Comparison of ENCODE assay signal across 12 cellular contexts in the genomic region with DNA sequence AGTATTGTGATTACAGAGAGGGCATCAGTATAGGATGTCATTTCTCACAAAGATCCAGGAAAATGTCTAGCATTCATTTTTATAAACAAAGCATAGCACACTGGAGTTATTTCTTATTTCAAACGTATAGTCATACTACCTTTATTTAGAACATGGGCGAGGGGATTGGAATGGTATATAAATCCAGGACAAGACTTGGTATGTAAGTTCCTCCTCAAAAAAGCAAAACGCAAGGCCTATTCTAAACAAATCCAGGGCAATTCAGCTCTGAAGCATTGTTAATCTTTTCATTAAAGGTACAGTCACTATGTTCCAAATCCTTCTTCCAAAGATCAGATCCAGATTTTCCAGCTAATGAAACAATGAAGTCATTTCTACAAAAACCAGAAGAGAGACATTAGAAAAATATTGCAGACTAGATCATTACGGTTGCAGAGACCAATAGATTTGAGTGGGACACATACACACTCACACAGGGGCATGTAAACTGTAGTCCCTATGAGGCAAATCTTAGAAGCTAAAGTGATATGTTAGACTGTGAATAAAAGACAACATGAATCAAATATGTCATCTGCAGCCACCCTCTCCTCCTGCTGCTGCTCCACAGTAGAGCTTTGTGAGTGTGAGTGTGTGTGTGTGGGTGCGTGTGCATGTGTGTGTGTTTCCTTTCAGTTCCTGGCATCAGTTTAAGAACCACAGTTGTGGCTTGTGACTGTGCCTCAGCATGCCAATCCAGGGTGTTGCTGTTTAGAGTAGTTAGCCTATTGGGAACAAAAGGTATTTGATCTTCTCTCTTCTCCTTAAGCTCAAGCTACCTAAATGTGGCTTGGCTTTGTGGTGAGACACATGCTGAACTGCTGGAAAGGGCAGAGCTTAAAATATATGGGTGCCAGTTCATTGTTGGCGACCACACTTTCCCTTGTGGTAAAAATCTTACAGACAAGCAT.
A peak's percentile ranks its signal among the peaks of the same experiment; 100 is the strongest.
DNase-seq lines count a peak whose midpoint lies in the region; FAIRE-seq and TF ChIP-seq lines count a peak whose summit lies in the region.
"Had no signal": no experiment of that assay in that cellular context is flagged by ENCODE, and none has a peak within 500 bp of the region (broad histone marks: within the 10 kb centered on the region; RNA-seq: fewer than 3 reads in every experiment).

No MANE protein-coding gene starts in this region.

- H2AK5ac ChIP-seq in trophoblast cell (ENCODE audit: low read length), result no peak overlapping the region

- H2AFZ ChIP-seq in trophoblast cell (ENCODE audit: insufficient read depth, low read length, poor library complexity), result no peak overlapping the region
- H2AFZ ChIP-seq: parathyroid adenoma, PC-9 had no signal

- H3K27me3 ChIP-seq in bronchial epithelial cell (ENCODE audit: control insufficient read depth, insufficient read depth, low read length), result no peaks in the 10 kb centered on the region
- H3K27me3 ChIP-seq in tibial artery, result no peaks in the 10 kb centered on the region
- no peaks in the 10 kb centered on the region for H3K27me3 ChIP-seq in trophoblast cell (ENCODE audit: insufficient read depth, low read length)
- H3K27me3 ChIP-seq in small intestine (ENCODE audit: control insufficient read depth in 2 of 2, insufficient read depth in 2 of 2, low read length in 2 of 2), result no peaks in the 10 kb centered on the region
- H3K27me3 ChIP-seq: left lung had no signal

- no peak overlapping the region for H3K4ac ChIP-seq in trophoblast cell (ENCODE audit: low read depth, low read length)

- peak; percentile 76 for DNase-seq in Jurkat, Clone E6-1 (ENCODE audit: low read depth, low spot score)
- peak; percentile 12 for DNase-seq in bronchial epithelial cell (ENCODE audit: low read depth)
- peak; percentile 31 for DNase-seq in kidney tubule cell (ENCODE audit: low spot score)
- DNase-seq in tibial artery, result no peak
- DNase-seq in trophoblast cell, result no peak
- DNase-seq in D341Med (ENCODE audit: low spot score), result no peak
- DNase-seq in small intestine, result no peak
- no peak for DNase-seq in activated CD8-positive, alpha-beta memory T cell treated with anti-CD3 and anti-CD28 coated beads for 24 hours
- DNase-seq: left lung, PC-9 had no signal

- no peak overlapping the region for H3K4me2 ChIP-seq in trophoblast cell (ENCODE audit: low read length)
- H3K4me2 ChIP-seq: PC-9 had no signal

- H4K8ac ChIP-seq in trophoblast cell (ENCODE audit: low read depth, low read length), result no peak overlapping the region

- intact Hi-C loops in tibial artery (cut with DNase I; ENCODE audit: low total_unique reads), result no loop called here

- no peak overlapping the region for H3K9ac ChIP-seq in trophoblast cell (ENCODE audit: low read length)
- H3K9ac ChIP-seq: parathyroid adenoma had no signal

- no peak overlapping the region for H3K23ac ChIP-seq in trophoblast cell (ENCODE audit: low read length)

- H3K9me3 ChIP-seq in tibial artery (no peaks in the 10 kb centered on the region), trophoblast cell (ENCODE audit: insufficient read depth, low read depth, low read length) (no peaks in the 10 kb centered on the region), small intestine (ENCODE audit: control insufficient read depth, low read depth) (no peaks in the 10 kb centered on the region)
- H3K9me3 ChIP-seq: left lung had no signal

- H3K14ac ChIP-seq in trophoblast cell (ENCODE audit: low read length), result no peak overlapping the region

- H2BK12ac ChIP-seq in trophoblast cell (ENCODE audit: low read length), result no peak overlapping the region

- TF ChIP-seq CTCF in bronchial epithelial cell (IDR thresholded peaks at IDR 0.05; ENCODE audit: insufficient read depth, low read length, severe bottlenecking) (no peak), tibial artery (IDR thresholded peaks at IDR 0.05) (no peak)

- no peak overlapping the region for H2BK120ac ChIP-seq in trophoblast cell (ENCODE audit: insufficient read depth, low read length, poor library complexity)

- peak overlapping the region; percentile 81 to 89 for H3K27ac ChIP-seq in tibial artery
- H3K27ac ChIP-seq in trophoblast cell (ENCODE audit: low read depth, low read length), result no peak overlapping the region
- H3K27ac ChIP-seq in small intestine (ENCODE audit: low read depth in 1 of 2, low read length in 1 of 2), result no peak overlapping the region
- H3K27ac ChIP-seq: left lung, parathyroid adenoma, PC-9 had no signal

- no peak overlapping the region for H3K18ac ChIP-seq in trophoblast cell (ENCODE audit: low read length)

- no CpG with 5 or more reads among the region's 6 CpGs for WGBS in trophoblast cell (ENCODE audit: extremely low coverage, insufficient coverage, insufficient read length)
- WGBS in small intestine, 3 donors, result 59 to 74% (median 67%) methylated on average over 6 of the region's 6 CpGs

- no peaks in the 10 kb centered on the region for H3K79me2 ChIP-seq in trophoblast cell (ENCODE audit: control insufficient read depth, insufficient read depth, low read length, poor library complexity)
- H3K79me2 ChIP-seq: parathyroid adenoma had no signal

- H2BK5ac ChIP-seq in trophoblast cell (ENCODE audit: low read depth, low read length, poor library complexity), result no peak overlapping the region

- H3K36me3 ChIP-seq in bronchial epithelial cell (ENCODE audit: control insufficient read depth, insufficient read depth, low read length) (no peaks in the 10 kb centered on the region), tibial artery (no peaks in the 10 kb centered on the region), trophoblast cell (ENCODE audit: control insufficient read depth in 1 of 2, insufficient read depth in 2 of 2, low read length in 2 of 2) (no peaks in the 10 kb centered on the region), small intestine (ENCODE audit: control insufficient read depth in 2 of 2, insufficient read depth in 2 of 2, low read length in 2 of 2) (no peaks in the 10 kb centered on the region)
- H3K36me3 ChIP-seq: left lung had no signal

- H3K4me1 ChIP-seq in tibial artery (peaks cover 0 to 30% (median 15%) of the 10 kb centered on the region in 4 donors), trophoblast cell (ENCODE audit: control insufficient read depth in 1 of 2, insufficient read depth in 2 of 2, low read length in 2 of 2) (no peaks in the 10 kb centered on the region), small intestine (ENCODE audit: control insufficient read depth in 2 of 2, insufficient read depth in 1 of 2, low read depth in 1 of 2, low read length in 1 of 2) (no peaks in the 10 kb centered on the region)
- H3K4me1 ChIP-seq: left lung, parathyroid adenoma had no signal

- no peaks in the 10 kb centered on the region for H3K79me1 ChIP-seq in trophoblast cell (ENCODE audit: low read length)

- peak; percentile 43 for FAIRE-seq in bronchial epithelial cell (lab: Jason Lieb, UNC)
- FAIRE-seq in small intestine (lab: Jason Lieb, UNC), result no peak
- FAIRE-seq: frontal cortex had no signal

- H4K91ac ChIP-seq in trophoblast cell (ENCODE audit: low read depth, low read length), result no peak overlapping the region

- no peak overlapping the region for H4K12ac ChIP-seq in trophoblast cell (ENCODE audit: low read depth, low read length)

- no peak overlapping the region for H3K4me3 ChIP-seq in Jurkat, Clone E6-1 (ENCODE audit: low read length)
- H3K4me3 ChIP-seq in bronchial epithelial cell (ENCODE audit: low read depth, low read length) (no peak overlapping the region), tibial artery (no peak overlapping the region), trophoblast cell (ENCODE audit: low read depth, low read length) (no peak overlapping the region), small intestine (ENCODE audit: low read depth in 1 of 2, low read length in 2 of 2) (no peak overlapping the region)
- H3K4me3 ChIP-seq: left lung, PC-9 had no signal

Comparison
In these comparisons a context has a peak if more than half of its experiments do, and no peak if none do; other contexts are left out.
1. DNase-seq: peak in Jurkat, Clone E6-1 (single experiment), bronchial epithelial cell (single experiment) and kidney tubule cell (single experiment); none in tibial artery (0 of 2), trophoblast cell (0 of 2), D341Med (single experiment), small intestine (single experiment) and activated CD8-positive, alpha-beta memory T cell treated with anti-CD3 and anti-CD28 coated beads for 24 hours (single experiment).
2. H3K27ac ChIP-seq: peak in tibial artery (2 of 2); none in trophoblast cell (single experiment) and small intestine (0 of 2).